Comparison of ENCODE assay signal across 19 cellular contexts in genomic region chr16:48592839-48593429, GRCh38. TPM values are rescaled to one million over a fixed set of nuclear protein-coding genes. Genes with fewer than 3 reads are reported as not detected.
DNase-seq lines count a peak whose midpoint lies in the region; ATAC-seq and TF ChIP-seq lines count a peak whose summit lies in the region.
"Had no signal": no experiment of that assay in that cellular context is flagged by ENCODE, and none has a peak within 500 bp of the region (broad histone marks: within the 10 kb centered on the region; RNA-seq: fewer than 3 reads in every experiment).

No MANE protein-coding gene starts in this region.

- no peak for TF ChIP-seq CTCF in left ventricle myocardium inferior (IDR thresholded peaks at IDR 0.05; ENCODE audit: borderline replicate concordance)
- no peak for TF ChIP-seq CTCF in right atrium auricular region (IDR thresholded peaks at IDR 0.05)
- no peak for TF ChIP-seq CTCF in neutrophil (IDR thresholded peaks at IDR 0.05)

- peaks cover 53% of the 10 kb centered on the region for H3K4me1 Mint-ChIP-seq in activated T-helper 1 cell treated with anti-CD3 and anti-CD28 coated beads, Interleukin-12 subunit alpha, Interleukin-12 subunit beta, Interleukin-2, Interleukin-4 antibody, amounts not matched to agents 30 ng/mL and 10 ng/mL and 1 ng/mL, durations not matched to agents 14 hours and 24 hours and 36 hours (ENCODE audit: low read depth)

- no peaks in the 10 kb centered on the region for H3K27me3 Mint-ChIP-seq in activated T-helper 1 cell treated with anti-CD3 and anti-CD28 coated beads, Interleukin-12 subunit alpha, Interleukin-12 subunit beta, Interleukin-2, Interleukin-4 antibody, amounts not matched to agents 30 ng/mL and 10 ng/mL and 1 ng/mL, durations not matched to agents 14 hours and 24 hours and 36 hours (ENCODE audit: insufficient read depth)
- H3K27me3 Mint-ChIP-seq: activated CD8-positive, alpha-beta memory T cell treated with anti-CD3 and anti-CD28 coated beads, Interleukin-2, amount 10 ng/mL, durations not matched to agents 7 days and 5 days; CD8-positive, alpha-beta memory T cell; type B pancreatic cell had no signal

- H3K9me3 Mint-ChIP-seq in activated T-helper 1 cell treated with anti-CD3 and anti-CD28 coated beads, Interleukin-12 subunit alpha, Interleukin-12 subunit beta, Interleukin-2, Interleukin-4 antibody, amounts not matched to agents 30 ng/mL and 10 ng/mL and 1 ng/mL, durations not matched to agents 14 hours and 24 hours and 36 hours = peaks cover 39% of the 10 kb centered on the region

- peaks cover 56% of the 10 kb centered on the region for H3K36me3 Mint-ChIP-seq in activated T-helper 1 cell treated with anti-CD3 and anti-CD28 coated beads, Interleukin-12 subunit alpha, Interleukin-12 subunit beta, Interleukin-2, Interleukin-4 antibody, amounts not matched to agents 30 ng/mL and 10 ng/mL and 1 ng/mL, durations not matched to agents 14 hours and 24 hours and 36 hours (ENCODE audit: low read depth)

- H3K4me3 ChIP-seq in left ventricle myocardium inferior (no peak overlapping the region), right atrium auricular region (no peak overlapping the region), neutrophil (ENCODE audit: low read depth in 1 of 2, low read length in 1 of 2) (no peak overlapping the region)
- H3K4me3 ChIP-seq: cardiac muscle cell, hepatocyte, lower lobe of right lung had no signal

- H3K4me3 Mint-ChIP-seq in activated T-helper 1 cell treated with anti-CD3 and anti-CD28 coated beads, Interleukin-12 subunit alpha, Interleukin-12 subunit beta, Interleukin-2, Interleukin-4 antibody, amounts not matched to agents 30 ng/mL and 10 ng/mL and 1 ng/mL, durations not matched to agents 14 hours and 24 hours and 36 hours = no peak overlapping the region
- H3K4me3 Mint-ChIP-seq: activated CD8-positive, alpha-beta memory T cell treated with anti-CD3 and anti-CD28 coated beads, Interleukin-2, amount 10 ng/mL, durations not matched to agents 7 days and 5 days; CD8-positive, alpha-beta memory T cell; type B pancreatic cell had no signal

- H3K9me3 ChIP-seq in left ventricle myocardium inferior (replicated peaks) = peaks cover 19% of the 10 kb centered on the region
- no peaks in the 10 kb centered on the region for H3K9me3 ChIP-seq in right atrium auricular region
- no peaks in the 10 kb centered on the region for H3K9me3 ChIP-seq in neutrophil

- H3K36me3 ChIP-seq in left ventricle myocardium inferior (no peaks in the 10 kb centered on the region), right atrium auricular region (no peaks in the 10 kb centered on the region), neutrophil (peaks cover 5% of the 10 kb centered on the region)
- H3K36me3 ChIP-seq: lower lobe of right lung had no signal

- peak overlapping the region; percentile 56 for H3K27ac ChIP-seq in left ventricle myocardium inferior (replicated peaks)
- H3K27ac ChIP-seq in right atrium auricular region = no peak overlapping the region
- H3K27ac ChIP-seq in neutrophil = peak overlapping the region; percentile 2
- H3K27ac ChIP-seq: cardiac muscle cell, hepatocyte, lower lobe of right lung had no signal

- peak overlapping the region; percentile 57 for H3K27ac Mint-ChIP-seq in activated T-helper 1 cell treated with anti-CD3 and anti-CD28 coated beads, Interleukin-12 subunit alpha, Interleukin-12 subunit beta, Interleukin-2, Interleukin-4 antibody, amounts not matched to agents 30 ng/mL and 10 ng/mL and 1 ng/mL, durations not matched to agents 14 hours and 24 hours and 36 hours
- H3K27ac Mint-ChIP-seq: activated CD8-positive, alpha-beta memory T cell treated with anti-CD3 and anti-CD28 coated beads, Interleukin-2, amount 10 ng/mL, durations not matched to agents 7 days and 5 days; type B pancreatic cell had no signal

- ATAC-seq in GM18870 (IDR thresholded peaks at IDR 0.05; ENCODE audit: unreplicated experiment) = no peak
- ATAC-seq: activated CD8-positive, alpha-beta memory T cell treated with anti-CD3 and anti-CD28 coated beads, Interleukin-2, amount 10 ng/mL, durations not matched to agents 7 days and 5 days; lower lobe of right lung had no signal

- no peak for DNase-seq in left ventricle myocardium inferior
- DNase-seq in right atrium auricular region (ENCODE audit: low spot score) = no peak
- peak; percentile 47 for DNase-seq in LHCN-M2 (ENCODE audit: low read depth)
- DNase-seq in activated T-helper 1 cell treated with anti-CD3 and anti-CD28 coated beads, Interleukin-12 subunit alpha, Interleukin-12 subunit beta, Interleukin-2, Interleukin-4 antibody, amounts not matched to agents 30 ng/mL and 10 ng/mL and 1 ng/mL, durations not matched to agents 14 hours and 24 hours and 36 hours (ENCODE audit: low spot score) = no peak
- DNase-seq in cortex of kidney (lab: John Stamatoyannopoulos, UW) = no peak
- DNase-seq: activated CD4-positive, alpha-beta T cell treated with anti-CD3 and anti-CD28 coated beads for 4 hours; activated CD8-positive, alpha-beta memory T cell treated with anti-CD3 and anti-CD28 coated beads, Interleukin-2, amount 10 ng/mL, durations not matched to agents 7 days and 5 days; CD8-positive, alpha-beta memory T cell; foreskin fibroblast; lower lobe of right lung; NCI-H187; NCI-H510A; SHP77 treated with DMSO at 0.1 percent for 48 hours; stimulated activated CD4-positive, alpha-beta T cell treated with anti-CD3 and anti-CD28 coated beads, Interleukin-12 subunit alpha, Interleukin-12 subunit beta, amount 100 ng/mL, for 4 hours had no signal

- H3K27me3 ChIP-seq in left ventricle myocardium inferior (ENCODE audit: low read depth) = no peaks in the 10 kb centered on the region
- no peaks in the 10 kb centered on the region for H3K27me3 ChIP-seq in right atrium auricular region
- no peaks in the 10 kb centered on the region for H3K27me3 ChIP-seq in neutrophil
- H3K27me3 ChIP-seq: cardiac muscle cell, hepatocyte had no signal

- intact Hi-C loops in left ventricle myocardium inferior (cut with micrococcal nuclease) = no loop called here
- intact Hi-C loops in activated T-helper 1 cell treated with anti-CD3 and anti-CD28 coated beads, Interleukin-12 subunit alpha, Interleukin-12 subunit beta, Interleukin-2, Interleukin-4 antibody, amounts not matched to agents 30 ng/mL and 10 ng/mL and 1 ng/mL, durations not matched to agents 14 hours and 24 hours and 36 hours (cut with micrococcal nuclease) = no loop called here

- H3K4me1 ChIP-seq in left ventricle myocardium inferior (peaks cover 70% of the 10 kb centered on the region), right atrium auricular region (peaks cover 0 to 39% of the 10 kb centered on the region in 2 donors), neutrophil (ENCODE audit: control insufficient read depth in 1 of 2, insufficient read depth in 1 of 2, low read depth in 1 of 2, low read length in 1 of 2) (peaks cover 24 to 34% of the 10 kb centered on the region in 2 experiments)

RNA-seq across cellular contexts. Expression of gene N4BP1, which starts 17.0 kb away (rescaled TPM):
- total RNA-seq in left ventricle myocardium inferior (18.3 TPM), right atrium auricular region (10 to 100 TPM; 12.3 to 15.0 TPM), LHCN-M2 (2014; rRNA removed) (12.5 and 16.2 TPM in 2 replicates)
- 7.3 TPM for polyA plus RNA-seq in LHCN-M2 (2012)
- 54.3 and 55.8 TPM in 2 replicates for total RNA-seq in activated T-helper 1 cell treated with anti-CD3 and anti-CD28 coated beads, Interleukin-12 subunit alpha, Interleukin-12 subunit beta, Interleukin-2, Interleukin-4 antibody, amounts not matched to agents 30 ng/mL and 10 ng/mL and 1 ng/mL, durations not matched to agents 14 hours and 24 hours and 36 hours

Comparison
In these comparisons a context has a peak if more than half of its experiments do, and no peak if none do; other contexts are left out.
1. H3K27ac ChIP-seq: peak in left ventricle myocardium inferior (single experiment) and neutrophil (single experiment); none in right atrium auricular region (0 of 2).